In the genomic region with DNA sequence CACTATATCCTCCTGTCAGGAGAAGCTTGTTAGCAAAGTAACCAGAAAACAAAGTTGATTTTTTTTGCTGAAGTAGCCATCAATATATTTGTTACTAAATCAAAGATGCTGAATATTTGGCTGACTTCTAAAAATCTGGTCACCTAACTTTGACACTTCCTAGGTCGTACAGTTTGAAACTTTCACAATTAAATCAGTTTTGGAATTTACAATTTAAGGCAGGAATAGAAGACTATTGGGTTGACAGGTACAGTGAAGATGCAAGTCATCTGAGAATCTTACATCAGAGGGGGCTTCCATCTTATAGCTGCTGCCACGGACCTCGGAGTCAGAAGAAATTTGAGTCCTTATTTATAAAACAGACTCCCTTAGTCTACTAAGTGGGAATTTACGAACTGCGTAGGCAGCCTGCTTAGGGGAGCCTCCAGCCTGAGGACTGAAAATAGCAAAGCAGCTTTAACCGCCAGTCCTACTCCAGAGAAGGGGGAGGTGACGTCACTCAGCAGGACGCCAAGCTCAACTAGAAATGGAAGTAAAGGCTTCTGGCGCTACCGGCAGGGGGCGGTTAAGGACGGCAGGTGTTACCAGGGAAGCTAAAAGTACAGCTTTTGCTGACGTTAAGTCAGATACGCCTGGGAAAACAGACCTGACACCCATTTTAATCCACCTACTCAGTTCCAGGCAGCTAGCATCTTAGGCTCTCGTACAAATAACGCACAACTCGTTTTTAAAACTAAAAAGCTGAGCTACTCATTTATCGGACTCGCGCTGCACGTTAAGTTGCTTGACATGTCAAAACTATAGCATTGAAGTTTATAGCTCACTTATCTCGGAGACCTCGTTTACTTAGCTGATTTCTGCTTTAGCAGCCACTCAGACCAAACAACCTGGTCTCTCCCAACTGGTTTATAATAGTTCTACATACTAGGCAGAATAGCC, we compare ENCODE assay signal across 8 cellular contexts.
DNase-seq lines count a peak whose midpoint lies in the region; ATAC-seq and TF ChIP-seq lines count a peak whose summit lies in the region.

No MANE protein-coding gene starts in this region.

- H4K8ac ChIP-seq in neuronal stem cell (ENCODE audit: low read depth, low read length): no peak overlapping the region

- peak overlapping the region; percentile 76 for H3K4me2 ChIP-seq in neuronal stem cell (ENCODE audit: insufficient read depth, low read length, poor library complexity, severe bottlenecking)

- no peak overlapping the region for H2BK120ac ChIP-seq in neuronal stem cell (ENCODE audit: low read depth, low read length)

- no peak overlapping the region for H3K14ac ChIP-seq in neuronal stem cell (ENCODE audit: low read length)

- H4K91ac ChIP-seq in neuronal stem cell (ENCODE audit: low read depth, low read length, poor library complexity): no peak overlapping the region

- H3K9ac ChIP-seq in neuronal stem cell (ENCODE audit: low read depth, low read length, poor library complexity): peak overlapping the region; percentile 81

- H2AK5ac ChIP-seq in neuronal stem cell (ENCODE audit: low read depth, low read length): no peak overlapping the region

- H3K4me1 ChIP-seq in foreskin keratinocyte (peaks cover 13% of the 10 kb centered on the region), neuronal stem cell (ENCODE audit: control insufficient read depth in 2 of 2, insufficient read depth in 1 of 2, low read depth in 1 of 2, low read length in 2 of 2) (peaks cover 12 to 37% of the 10 kb centered on the region in 2 donors)

- peak overlapping the region; percentile 55 for H3K4me3 ChIP-seq in H7 (ENCODE audit: insufficient read depth, low read depth, low read length)
- peak overlapping the region; percentile 56 for H3K4me3 ChIP-seq in MG63
- H3K4me3 ChIP-seq in neuronal stem cell (ENCODE audit: low read length in 2 of 2): peak overlapping the region; percentile 60 to 93

- H3K9me3 ChIP-seq in MG63 (no peaks in the 10 kb centered on the region), neuronal stem cell (replicated peaks in 1 of 2; ENCODE audit: control insufficient read depth in 2 of 2, insufficient read depth in 1 of 2, low read depth in 1 of 2, low read length in 2 of 2) (no peaks in the 10 kb centered on the region)

- H3K79me1 ChIP-seq in neuronal stem cell (ENCODE audit: low read depth, low read length): no peaks in the 10 kb centered on the region

- no peak overlapping the region for H3K23ac ChIP-seq in neuronal stem cell (ENCODE audit: low read depth, low read length, poor library complexity)

- H2BK5ac ChIP-seq in neuronal stem cell (ENCODE audit: low read length): peak overlapping the region; percentile 49

- DNase-seq in EH (ENCODE audit: low read depth) (peak; percentile 95), H7 (peak; percentile 55), MG63 (peak; percentile 91), SHP77 (lab: John Stamatoyannopoulos, UW) (peak; percentile 95 to 96), activated gamma-delta T cell (lab: John Stamatoyannopoulos, UW) (peak; percentile 27), foreskin keratinocyte (peak; percentile 83 to 92), neuronal stem cell (ENCODE audit: low spot score) (peak; percentile 88)

- H2BK15ac ChIP-seq in neuronal stem cell (ENCODE audit: low read length): no peak overlapping the region

- no CpG with 5 or more reads among the region's 23 CpGs for WGBS in neuronal stem cell (ENCODE audit: extremely low coverage in 2 of 2, insufficient read length in 2 of 2, insufficient replicate concordance in 1 of 2), 2 donors

- peak overlapping the region; percentile 56 for H3K27ac ChIP-seq in foreskin keratinocyte
- H3K27ac ChIP-seq in neuronal stem cell (replicated peaks; ENCODE audit: low read length): peak overlapping the region; percentile 80
- peak overlapping the region; percentile 23 for H3K27ac ChIP-seq in temporal lobe (ENCODE audit: low read depth, low read length)

- no peak overlapping the region for H2BK12ac ChIP-seq in neuronal stem cell (ENCODE audit: low read length)

- peak; percentile 97 for TF ChIP-seq CTCF in foreskin keratinocyte (conservative IDR thresholded peaks at IDR 0.05)

- no peak overlapping the region for H3K18ac ChIP-seq in neuronal stem cell (ENCODE audit: low read length)

- peak overlapping the region; percentile 34 for H2AFZ ChIP-seq in neuronal stem cell (ENCODE audit: low read length)

- no peak overlapping the region for H3K4ac ChIP-seq in neuronal stem cell (ENCODE audit: low read length)

- H3K27me3 ChIP-seq in H7 (ENCODE audit: control insufficient read depth, insufficient read depth, low read length) (no peaks in the 10 kb centered on the region), MG63 (no peaks in the 10 kb centered on the region), foreskin keratinocyte (no peaks in the 10 kb centered on the region), neuronal stem cell (ENCODE audit: control insufficient read depth in 3 of 3, insufficient read depth in 3 of 3, low read depth in 1 of 3, low read length in 3 of 3) (no peaks in the 10 kb centered on the region)

- H3K36me3 ChIP-seq in H7 (replicated peaks; ENCODE audit: control insufficient read depth, insufficient read depth, low read length) (no peaks in the 10 kb centered on the region), MG63 (no peaks in the 10 kb centered on the region), neuronal stem cell (replicated peaks in 1 of 2; ENCODE audit: control insufficient read depth in 2 of 2, insufficient read depth in 2 of 2, low read length in 2 of 2) (no peaks in the 10 kb centered on the region)

- peak; percentile 71 for ATAC-seq in foreskin keratinocyte

Comparison
In these comparisons a context has a peak if more than half of its experiments do, and no peak if none do; other contexts are left out.
1. Peak in every context shown above with its lines: DNase-seq, ATAC-seq, H3K4me3 ChIP-seq and H3K27ac ChIP-seq.
2. DNase-seq: peak in every context shown above with its lines; median percentile 96 in SHP77; 95 in EH; 91 in MG63; 88 in neuronal stem cell; 88 in foreskin keratinocyte; 55 in H7; 27 in activated gamma-delta T cell.
3. H3K27ac ChIP-seq: peak in every context shown above with its lines; median percentile 80 in neuronal stem cell; 56 in foreskin keratinocyte; 23 in temporal lobe.